1 cellular context compared by ENCODE assay signal in the genomic region with DNA sequence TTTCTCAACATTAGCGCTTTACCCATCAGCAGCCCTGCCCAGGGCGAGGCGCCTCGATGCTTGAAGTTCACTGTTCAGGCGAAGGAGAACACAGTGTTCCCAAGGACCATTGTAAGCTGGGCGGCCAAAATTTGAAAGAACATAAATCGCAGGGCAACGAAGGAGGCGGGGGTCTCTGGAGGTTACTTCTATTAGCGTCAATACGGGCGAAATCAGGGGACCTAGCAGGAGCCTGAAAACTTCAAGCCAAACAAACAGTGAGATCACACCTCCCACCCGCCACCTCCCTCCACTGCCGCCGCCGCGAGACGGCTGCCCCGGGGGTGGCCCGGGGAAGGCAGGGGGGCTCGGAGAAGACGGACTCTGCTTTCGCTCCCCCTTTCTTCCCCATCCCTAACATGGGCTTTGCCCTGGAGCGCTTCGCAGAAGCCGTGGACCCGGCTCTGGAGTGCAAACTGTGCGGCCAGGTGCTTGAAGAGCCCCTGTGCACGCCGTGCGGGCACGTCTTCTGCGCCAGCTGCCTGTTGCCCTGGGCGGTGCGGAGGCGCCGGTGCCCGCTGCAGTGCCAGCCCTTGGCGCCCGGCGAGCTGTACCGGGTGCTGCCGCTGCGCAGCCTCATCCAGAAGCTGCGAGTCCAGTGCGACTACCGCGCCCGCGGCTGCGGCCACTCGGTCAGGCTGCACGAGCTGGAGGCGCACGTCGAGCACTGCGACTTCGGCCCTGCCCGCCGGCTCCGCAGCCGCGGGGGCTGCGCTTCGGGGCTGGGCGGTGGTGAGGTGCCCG.
TF ChIP-seq lines count a peak whose summit lies in the region.

A gene (plus strand): TSS at position 263 of the 783 bp plus-strand sequence.

TF ChIP-seq in H1, 55 proteins besides CTCF, POLR2A, EP300 and RAD21:
- TF ChIP-seq ASH2L (IDR thresholded peaks at IDR 0.05; ENCODE audit: low read length) (peak; percentile 29), RBBP5 (IDR thresholded peaks at IDR 0.05; ENCODE audit: borderline replicate concordance, low read depth, low read length) (peak; percentile 79), EZH2 (IDR thresholded peaks at IDR 0.05; ENCODE audit: low read depth, low read length, severe bottlenecking) (peak; percentile 80), KDM4A (IDR thresholded peaks at IDR 0.05; ENCODE audit: low read depth, low read length, severe bottlenecking) (peak; percentile 87), FOSL1 (IDR thresholded peaks at IDR 0.05; ENCODE audit: insufficient read depth, low read depth, low read length) (no peak), RXRA (IDR thresholded peaks at IDR 0.05; ENCODE audit: insufficient read depth, low read depth, low read length) (no peak), SIN3A (conservative IDR thresholded peaks at IDR 0.05 in 1 of 2, IDR thresholded peaks at IDR 0.05 in 1 of 2; ENCODE audit: low read depth in 1 of 2, low read length in 2 of 2) (no peak), ZNF274 (IDR thresholded peaks at IDR 0.05; ENCODE audit: borderline replicate concordance, extremely low read depth, low read length) (no peak), SUZ12 (IDR thresholded peaks at IDR 0.05; ENCODE audit: low read length) (peak; percentile 19; the same call in 1 of the 2 replicates)
- TF ChIP-seq, protein P1, sequence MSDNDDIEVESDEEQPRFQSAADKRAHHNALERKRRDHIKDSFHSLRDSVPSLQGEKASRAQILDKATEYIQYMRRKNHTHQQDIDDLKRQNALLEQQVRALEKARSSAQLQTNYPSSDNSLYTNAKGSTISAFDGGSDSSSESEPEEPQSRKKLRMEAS (IDR thresholded peaks at IDR 0.05), result peak; percentile 74
- TF ChIP-seq, protein P2, sequence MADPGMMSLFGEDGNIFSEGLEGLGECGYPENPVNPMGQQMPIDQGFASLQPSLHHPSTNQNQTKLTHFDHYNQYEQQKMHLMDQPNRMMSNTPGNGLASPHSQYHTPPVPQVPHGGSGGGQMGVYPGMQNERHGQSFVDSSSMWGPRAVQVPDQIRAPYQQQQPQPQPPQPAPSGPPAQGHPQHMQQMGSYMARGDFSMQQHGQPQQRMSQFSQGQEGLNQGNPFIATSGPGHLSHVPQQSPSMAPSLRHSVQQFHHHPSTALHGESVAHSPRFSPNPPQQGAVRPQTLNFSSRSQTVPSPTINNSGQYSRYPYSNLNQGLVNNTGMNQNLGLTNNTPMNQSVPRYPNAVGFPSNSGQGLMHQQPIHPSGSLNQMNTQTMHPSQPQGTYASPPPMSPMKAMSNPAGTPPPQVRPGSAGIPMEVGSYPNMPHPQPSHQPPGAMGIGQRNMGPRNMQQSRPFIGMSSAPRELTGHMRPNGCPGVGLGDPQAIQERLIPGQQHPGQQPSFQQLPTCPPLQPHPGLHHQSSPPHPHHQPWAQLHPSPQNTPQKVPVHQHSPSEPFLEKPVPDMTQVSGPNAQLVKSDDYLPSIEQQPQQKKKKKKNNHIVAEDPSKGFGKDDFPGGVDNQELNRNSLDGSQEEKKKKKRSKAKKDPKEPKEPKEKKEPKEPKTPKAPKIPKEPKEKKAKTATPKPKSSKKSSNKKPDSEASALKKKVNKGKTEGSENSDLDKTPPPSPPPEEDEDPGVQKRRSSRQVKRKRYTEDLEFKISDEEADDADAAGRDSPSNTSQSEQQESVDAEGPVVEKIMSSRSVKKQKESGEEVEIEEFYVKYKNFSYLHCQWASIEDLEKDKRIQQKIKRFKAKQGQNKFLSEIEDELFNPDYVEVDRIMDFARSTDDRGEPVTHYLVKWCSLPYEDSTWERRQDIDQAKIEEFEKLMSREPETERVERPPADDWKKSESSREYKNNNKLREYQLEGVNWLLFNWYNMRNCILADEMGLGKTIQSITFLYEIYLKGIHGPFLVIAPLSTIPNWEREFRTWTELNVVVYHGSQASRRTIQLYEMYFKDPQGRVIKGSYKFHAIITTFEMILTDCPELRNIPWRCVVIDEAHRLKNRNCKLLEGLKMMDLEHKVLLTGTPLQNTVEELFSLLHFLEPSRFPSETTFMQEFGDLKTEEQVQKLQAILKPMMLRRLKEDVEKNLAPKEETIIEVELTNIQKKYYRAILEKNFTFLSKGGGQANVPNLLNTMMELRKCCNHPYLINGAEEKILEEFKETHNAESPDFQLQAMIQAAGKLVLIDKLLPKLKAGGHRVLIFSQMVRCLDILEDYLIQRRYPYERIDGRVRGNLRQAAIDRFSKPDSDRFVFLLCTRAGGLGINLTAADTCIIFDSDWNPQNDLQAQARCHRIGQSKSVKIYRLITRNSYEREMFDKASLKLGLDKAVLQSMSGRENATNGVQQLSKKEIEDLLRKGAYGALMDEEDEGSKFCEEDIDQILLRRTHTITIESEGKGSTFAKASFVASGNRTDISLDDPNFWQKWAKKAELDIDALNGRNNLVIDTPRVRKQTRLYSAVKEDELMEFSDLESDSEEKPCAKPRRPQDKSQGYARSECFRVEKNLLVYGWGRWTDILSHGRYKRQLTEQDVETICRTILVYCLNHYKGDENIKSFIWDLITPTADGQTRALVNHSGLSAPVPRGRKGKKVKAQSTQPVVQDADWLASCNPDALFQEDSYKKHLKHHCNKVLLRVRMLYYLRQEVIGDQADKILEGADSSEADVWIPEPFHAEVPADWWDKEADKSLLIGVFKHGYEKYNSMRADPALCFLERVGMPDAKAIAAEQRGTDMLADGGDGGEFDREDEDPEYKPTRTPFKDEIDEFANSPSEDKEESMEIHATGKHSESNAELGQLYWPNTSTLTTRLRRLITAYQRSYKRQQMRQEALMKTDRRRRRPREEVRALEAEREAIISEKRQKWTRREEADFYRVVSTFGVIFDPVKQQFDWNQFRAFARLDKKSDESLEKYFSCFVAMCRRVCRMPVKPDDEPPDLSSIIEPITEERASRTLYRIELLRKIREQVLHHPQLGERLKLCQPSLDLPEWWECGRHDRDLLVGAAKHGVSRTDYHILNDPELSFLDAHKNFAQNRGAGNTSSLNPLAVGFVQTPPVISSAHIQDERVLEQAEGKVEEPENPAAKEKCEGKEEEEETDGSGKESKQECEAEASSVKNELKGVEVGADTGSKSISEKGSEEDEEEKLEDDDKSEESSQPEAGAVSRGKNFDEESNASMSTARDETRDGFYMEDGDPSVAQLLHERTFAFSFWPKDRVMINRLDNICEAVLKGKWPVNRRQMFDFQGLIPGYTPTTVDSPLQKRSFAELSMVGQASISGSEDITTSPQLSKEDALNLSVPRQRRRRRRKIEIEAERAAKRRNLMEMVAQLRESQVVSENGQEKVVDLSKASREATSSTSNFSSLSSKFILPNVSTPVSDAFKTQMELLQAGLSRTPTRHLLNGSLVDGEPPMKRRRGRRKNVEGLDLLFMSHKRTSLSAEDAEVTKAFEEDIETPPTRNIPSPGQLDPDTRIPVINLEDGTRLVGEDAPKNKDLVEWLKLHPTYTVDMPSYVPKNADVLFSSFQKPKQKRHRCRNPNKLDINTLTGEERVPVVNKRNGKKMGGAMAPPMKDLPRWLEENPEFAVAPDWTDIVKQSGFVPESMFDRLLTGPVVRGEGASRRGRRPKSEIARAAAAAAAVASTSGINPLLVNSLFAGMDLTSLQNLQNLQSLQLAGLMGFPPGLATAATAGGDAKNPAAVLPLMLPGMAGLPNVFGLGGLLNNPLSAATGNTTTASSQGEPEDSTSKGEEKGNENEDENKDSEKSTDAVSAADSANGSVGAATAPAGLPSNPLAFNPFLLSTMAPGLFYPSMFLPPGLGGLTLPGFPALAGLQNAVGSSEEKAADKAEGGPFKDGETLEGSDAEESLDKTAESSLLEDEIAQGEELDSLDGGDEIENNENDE (IDR thresholded peaks at IDR 0.05; ENCODE audit: insufficient replicate concordance, low read length), result peak; percentile 99
